Comparison of ENCODE assay signal across 8 cellular contexts in genomic region chr1:209207701-209208286, GRCh38.
DNase-seq lines count a peak whose midpoint lies in the region; ATAC-seq and TF ChIP-seq lines count a peak whose summit lies in the region.

No MANE protein-coding gene starts in this region.

- no peak for TF ChIP-seq POLR2A in erythroblast (IDR thresholded peaks at IDR 0.05; ENCODE audit: low read length)

- peak; percentile 4 for DNase-seq in GM04503 (ENCODE audit: low read depth)
- peak; percentile 45 for DNase-seq in SHP77 treated with DMSO at 0.1 percent for 48 hours (lab: John Stamatoyannopoulos, UW)
- DNase-seq in erythroblast (lab: John Stamatoyannopoulos, UW) = peak; percentile 7 to 13
- no peak for DNase-seq in immature natural killer cell

- H3K4me2 ChIP-seq in Loucy (ENCODE audit: low read depth, low read length, poor library complexity, severe bottlenecking) = no peak overlapping the region

- H3K27ac ChIP-seq in mucosa of rectum (ENCODE audit: low read depth in 2 of 2, low read length in 2 of 2) (no peak overlapping the region), thymus (ENCODE audit: low read depth) (peak overlapping the region; percentile 49)

- H3K4me1 Mint-ChIP-seq in immature natural killer cell = no peaks in the 10 kb centered on the region

- H3K9me3 ChIP-seq in Loucy (ENCODE audit: insufficient read depth, low read depth, low read length) (no peaks in the 10 kb centered on the region), mucosa of rectum (ENCODE audit: control insufficient read depth in 2 of 2, low read length in 2 of 2) (no peaks in the 10 kb centered on the region), thymus (ENCODE audit: control insufficient read depth) (no peaks in the 10 kb centered on the region)

- H3K36me3 Mint-ChIP-seq in immature natural killer cell = no peaks in the 10 kb centered on the region

- H3K27me3 Mint-ChIP-seq in immature natural killer cell (ENCODE audit: low read depth in 3 of 3) = peaks cover 3 to 20% (median 16%) of the 10 kb centered on the region in 3 donors

- no peaks in the 10 kb centered on the region for H4K20me1 ChIP-seq in Loucy (ENCODE audit: insufficient read depth, low read length, poor library complexity, severe bottlenecking)

- no peaks in the 10 kb centered on the region for H3F3A ChIP-seq in Loucy (ENCODE audit: low read depth)

- H3K27me3 ChIP-seq in Loucy (ENCODE audit: insufficient read depth, low read length, poor library complexity, severe bottlenecking) (no peaks in the 10 kb centered on the region), mucosa of rectum (ENCODE audit: control insufficient read depth in 2 of 2, insufficient read depth in 2 of 2, low read length in 2 of 2) (peaks cover 22 to 34% of the 10 kb centered on the region in 2 donors), thymus (ENCODE audit: control insufficient read depth, insufficient read depth) (no peaks in the 10 kb centered on the region)

- no peaks in the 10 kb centered on the region for H3K36me3 ChIP-seq in Loucy (ENCODE audit: insufficient read depth, low read length)
- H3K36me3 ChIP-seq in mucosa of rectum (ENCODE audit: control insufficient read depth in 2 of 2, insufficient read depth in 2 of 2, low read length in 2 of 2) = no peaks in the 10 kb centered on the region
- no peaks in the 10 kb centered on the region for H3K36me3 ChIP-seq in thymus (ENCODE audit: control insufficient read depth, insufficient read depth)

- no peak overlapping the region for H3K4me3 ChIP-seq in Loucy (ENCODE audit: low read length, poor library complexity, severe bottlenecking)
- H3K4me3 ChIP-seq in mucosa of rectum (ENCODE audit: low read length in 2 of 2) = peak overlapping the region; percentile 26 to 62
- peak overlapping the region; percentile 38 for H3K4me3 ChIP-seq in thymus (ENCODE audit: low read length)

- H3K9ac ChIP-seq in Loucy (ENCODE audit: low read depth, low read length, poor library complexity, severe bottlenecking) = no peak overlapping the region
- peak overlapping the region in 1 of 2 donors; percentile 10 for H3K9ac ChIP-seq in mucosa of rectum (ENCODE audit: low read depth in 1 of 2, low read length in 2 of 2)

- no peaks in the 10 kb centered on the region for H3K9me2 ChIP-seq in Loucy (replicated peaks; ENCODE audit: low read depth, low read length)

- TF ChIP-seq CTCF in Loucy (conservative IDR thresholded peaks at IDR 0.05; ENCODE audit: low read length) = peak; percentile 36

- H2AFZ ChIP-seq in Loucy (ENCODE audit: low read length) = peak overlapping the region; percentile 33; the same call in 1 of the 2 replicates

- H3K4me1 ChIP-seq in Loucy (ENCODE audit: insufficient read depth, low read length, poor library complexity, severe bottlenecking) (no peaks in the 10 kb centered on the region), mucosa of rectum (ENCODE audit: control insufficient read depth in 2 of 2, insufficient read depth in 2 of 2, low read length in 2 of 2) (peaks cover 0 to 6% of the 10 kb centered on the region in 2 donors), thymus (ENCODE audit: control insufficient read depth, insufficient read depth, low read length) (peaks cover 4% of the 10 kb centered on the region)

- H3K4me3 Mint-ChIP-seq in immature natural killer cell = peak overlapping the region in 1 of 5 donors; percentile 50

- H3K79me2 ChIP-seq in Loucy (ENCODE audit: insufficient read depth, low read length) = no peaks in the 10 kb centered on the region

- H3K27ac Mint-ChIP-seq in immature natural killer cell = no peak overlapping the region

- peak; percentile 92 for ATAC-seq in GM21723 (IDR thresholded peaks at IDR 0.05; ENCODE audit: unreplicated experiment)

- H3K9me3 Mint-ChIP-seq in immature natural killer cell = peaks cover 0 to 6% (median 0%) of the 10 kb centered on the region in 6 donors

- WGBS in thymus = 4% methylated on average over 31 of the region's 31 CpGs

Comparison
In these comparisons a context has a peak if more than half of its experiments do, and no peak if none do; other contexts are left out.
1. DNase-seq: peak in GM04503 (single experiment), SHP77 treated with DMSO at 0.1 percent for 48 hours (single experiment) and erythroblast (2 of 2); none in immature natural killer cell (0 of 3).